Comparison of ENCODE assay signal across 15 cellular contexts in the genomic region with DNA sequence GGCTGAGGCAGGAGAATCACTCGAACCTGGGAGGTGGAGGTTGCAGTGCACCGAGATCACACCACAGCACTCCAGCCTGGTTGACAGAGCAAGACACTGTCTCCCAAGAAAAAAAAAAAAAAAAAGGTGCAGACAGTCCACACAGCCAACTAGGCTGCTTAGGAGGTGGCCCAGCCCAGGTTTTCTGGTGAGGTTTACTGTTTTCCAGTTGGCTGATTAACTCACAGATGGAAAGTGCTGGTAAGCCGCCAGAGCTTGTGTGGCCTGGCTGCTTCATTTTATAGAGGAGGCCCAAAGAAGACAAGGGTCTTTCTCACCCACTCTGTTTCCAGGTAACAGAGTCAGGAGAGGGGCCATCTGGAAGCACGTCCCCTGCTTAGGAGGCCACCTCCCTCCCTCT.
"Had no signal": no experiment of that assay in that cellular context is flagged by ENCODE, and none has a peak within 500 bp of the region (broad histone marks: within the 10 kb centered on the region; RNA-seq: fewer than 3 reads in every experiment).

No MANE protein-coding gene starts in this region.

- H3K27ac ChIP-seq: ascending aorta, coronary artery, epithelial cell of prostate, heart right ventricle, prostate gland, right atrium auricular region, tibial artery had no signal

- H3K27me3 ChIP-seq: adrenal gland, ascending aorta, heart right ventricle, right atrium auricular region, tibial artery had no signal

- DNase-seq: activated T-cell treated with anti-CD3 and anti-CD28 coated beads, Interleukin-2, amount 50 U/mL, for 24 hours; heart right ventricle; left ventricle myocardium superior; mammary epithelial cell; midbrain; natural killer cell; stimulated activated CD4-positive, alpha-beta T cell treated with anti-CD3 and anti-CD28 coated beads, Interleukin-4, amount 100 ng/mL, for 24 hours; stimulated activated naive CD8-positive, alpha-beta T cell treated with anti-CD3 and anti-CD28 coated beads, Interleukin-15, Interleukin-2, amounts not matched to agents 100 U/mL and 50 U/mL, for 24 hours; tibial artery had no signal

- H3K9me3 ChIP-seq: adrenal gland, ascending aorta, heart right ventricle, prostate gland, right atrium auricular region, tibial artery had no signal

- H3K4me3 ChIP-seq: adrenal gland, ascending aorta, coronary artery, heart right ventricle, prostate gland, right atrium auricular region, tibial artery had no signal

- H3K4me1 ChIP-seq: prostate gland had no signal
